16 cellular contexts compared by ENCODE assay signal in genomic region chr3:5634411-5634810, GRCh38.
DNase-seq lines count a peak whose midpoint lies in the region; ATAC-seq and TF ChIP-seq lines count a peak whose summit lies in the region.
"Had no signal": no experiment of that assay in that cellular context is flagged by ENCODE, and none has a peak within 500 bp of the region (broad histone marks: within the 10 kb centered on the region; RNA-seq: fewer than 3 reads in every experiment).

No MANE protein-coding gene starts in this region.

- H3K36me3 Mint-ChIP-seq in WTC11 = peaks cover 32% of the 10 kb centered on the region
- H3K36me3 Mint-ChIP-seq: CD4-positive, CD25-positive, alpha-beta regulatory T cell had no signal

- no peak overlapping the region for H3K9ac ChIP-seq in HUES48 (ENCODE audit: low read depth, low read length)
- H3K9ac ChIP-seq in subcutaneous abdominal adipose tissue (ENCODE audit: low read length in 5 of 5) = no peak overlapping the region

- H3K27ac Mint-ChIP-seq in WTC11 = no peak overlapping the region
- H3K27ac Mint-ChIP-seq: CD4-positive, CD25-positive, alpha-beta regulatory T cell; GM23338 had no signal

- H3K27me3 ChIP-seq in HUES48 (ENCODE audit: control insufficient read depth, insufficient read depth, low read length) (no peaks in the 10 kb centered on the region), subcutaneous abdominal adipose tissue (ENCODE audit: control insufficient read depth in 5 of 5, insufficient read depth in 4 of 5, low read length in 5 of 5) (no peaks in the 10 kb centered on the region)
- H3K27me3 ChIP-seq: BE2C had no signal

- peak overlapping the region; percentile 10 for H3K27ac ChIP-seq in HUES48 (ENCODE audit: low read depth, low read length)
- no peak overlapping the region for H3K27ac ChIP-seq in subcutaneous abdominal adipose tissue (ENCODE audit: low read depth, low read length)

- no peaks in the 10 kb centered on the region for H3K27me3 Mint-ChIP-seq in WTC11 (ENCODE audit: low read depth)
- H3K27me3 Mint-ChIP-seq: CD4-positive, CD25-positive, alpha-beta regulatory T cell had no signal

- POLR2A ChIA-PET in WTC11 (lab: Charles Lee) = no interaction called here
- POLR2A ChIA-PET in HEK293T (lab: Yijun Ruan, JAX) = no interaction called here

- CTCF ChIA-PET in WTC11 (lab: Charles Lee) (no interaction called here), HEK293T (lab: Yijun Ruan, JAX) (no interaction called here)

- ATAC-seq in WTC11 = peak; percentile 28
- no peak for ATAC-seq in GM18498 (IDR thresholded peaks at IDR 0.05; ENCODE audit: unreplicated experiment)
- ATAC-seq: GM23338, HCT116 had no signal

- no peak overlapping the region for H3K4me3 Mint-ChIP-seq in WTC11
- H3K4me3 Mint-ChIP-seq: CD4-positive, CD25-positive, alpha-beta regulatory T cell; GM23338 had no signal

- no peaks in the 10 kb centered on the region for H3K9me3 ChIP-seq in HUES48 (ENCODE audit: control insufficient read depth, insufficient read depth, low read length)
- H3K9me3 ChIP-seq in subcutaneous abdominal adipose tissue (ENCODE audit: control insufficient read depth in 5 of 5, low read length in 5 of 5) = peaks cover 0 to 12% (median 10%) of the 10 kb centered on the region in 5 donors
- H3K9me3 ChIP-seq: BE2C, Caco-2 had no signal

- H3K4me3 ChIP-seq in HUES48 (ENCODE audit: low read depth, low read length) (no peak overlapping the region), subcutaneous abdominal adipose tissue (ENCODE audit: low read depth in 1 of 5, low read length in 5 of 5) (peak overlapping the region in 3 of 5 donors; percentile 3 to 48 (median 36))
- H3K4me3 ChIP-seq: GM23338 had no signal

- no peak for DNase-seq in WTC11 (ENCODE audit: low spot score)
- DNase-seq in islet precursor cell = peak; percentile 90
- no peak for DNase-seq in NOMO-1 treated with DMSO at 0.1 percent for 48 hours (lab: John Stamatoyannopoulos, UW; ENCODE audit: unreplicated experiment)
- no peak for DNase-seq in activated CD8-positive, alpha-beta memory T cell treated with anti-CD3 and anti-CD28 coated beads for 24 hours
- DNase-seq in HEK293T (ENCODE audit: extremely low spot score) = no peak
- DNase-seq: ACHN; BE2C; C1 segment of cervical spinal cord; CD4-positive, CD25-positive, alpha-beta regulatory T cell; GDM1 had no signal

- peaks cover 6% of the 10 kb centered on the region for H3K4me1 Mint-ChIP-seq in WTC11
- H3K4me1 Mint-ChIP-seq: CD4-positive, CD25-positive, alpha-beta regulatory T cell had no signal

- peaks cover 65% of the 10 kb centered on the region for H3K9me3 Mint-ChIP-seq in WTC11

- no peaks in the 10 kb centered on the region for H3K36me3 ChIP-seq in HUES48 (ENCODE audit: control insufficient read depth, insufficient read depth, low read length)
- H3K36me3 ChIP-seq in subcutaneous abdominal adipose tissue (ENCODE audit: control insufficient read depth in 5 of 5, insufficient read depth in 5 of 5, low read length in 5 of 5) = no peaks in the 10 kb centered on the region
- H3K36me3 ChIP-seq: BE2C had no signal

- TF ChIP-seq CTCF in WTC11 (IDR thresholded peaks at IDR 0.05) = no peak

- H3K4me1 ChIP-seq in HUES48 (ENCODE audit: control insufficient read depth, insufficient read depth, low read length) (no peaks in the 10 kb centered on the region), subcutaneous abdominal adipose tissue (ENCODE audit: control insufficient read depth in 5 of 5, insufficient read depth in 5 of 5, low read length in 5 of 5) (peaks cover 0 to 11% (median 9%) of the 10 kb centered on the region in 5 donors)
- H3K4me1 ChIP-seq: BE2C, Caco-2 had no signal

TF ChIP-seq in WTC11, 78 proteins besides CTCF, POLR2A, EP300 and RAD21:
- TF ChIP-seq SMAD3 (CRISPR knock-in tag; IDR thresholded peaks at IDR 0.05; ENCODE audit: borderline replicate concordance) = no peak
- TF ChIP-seq CREB1 (CRISPR knock-in tag; IDR thresholded peaks at IDR 0.05) = no peak
- TF ChIP-seq JAZF1 (CRISPR knock-in tag; IDR thresholded peaks at IDR 0.05) = no peak
- TF ChIP-seq TEAD4 (CRISPR knock-in tag; IDR thresholded peaks at IDR 0.05) = no peak
- TF ChIP-seq MYBL2 (CRISPR knock-in tag; IDR thresholded peaks at IDR 0.05) = no peak
- no peak for TF ChIP-seq JUN (CRISPR knock-in tag; IDR thresholded peaks at IDR 0.05)
- TF ChIP-seq ZBTB43 (CRISPR knock-in tag; IDR thresholded peaks at IDR 0.05) = no peak

TF ChIP-seq in HEK293T, 16 proteins besides CTCF, POLR2A, EP300 and RAD21:
- TF ChIP-seq ZNF384 (IDR thresholded peaks at IDR 0.05) (no peak), FOXM1 (IDR thresholded peaks at IDR 0.05; ENCODE audit: borderline replicate concordance) (no peak), HDGF (IDR thresholded peaks at IDR 0.05; ENCODE audit: borderline replicate concordance) (no peak), PKNOX1 (IDR thresholded peaks at IDR 0.05) (no peak), SUZ12 (IDR thresholded peaks at IDR 0.05) (no peak), SP1 (IDR thresholded peaks at IDR 0.05) (no peak), FOXK2 (IDR thresholded peaks at IDR 0.05) (no peak), ARNT (IDR thresholded peaks at IDR 0.05) (no peak), L3MBTL2 (conservative IDR thresholded peaks at IDR 0.05) (no peak), ELF4 (IDR thresholded peaks at IDR 0.05) (no peak), CTBP1 (IDR thresholded peaks at IDR 0.05; ENCODE audit: borderline replicate concordance) (no peak), LEF1 (IDR thresholded peaks at IDR 0.05; ENCODE audit: borderline replicate concordance) (no peak), BHLHE40 (IDR thresholded peaks at IDR 0.05; ENCODE audit: borderline replicate concordance) (no peak), NFRKB (IDR thresholded peaks at IDR 0.05) (no peak), TARDBP (IDR thresholded peaks at IDR 0.05) (no peak), FOXA1 (IDR thresholded peaks at IDR 0.05) (no peak)
TF ChIP-seq in HEK293T: peak in this region for 0.
